ENCODE assay signal across 10 cellular contexts in genomic region chr10:12181065-12181775, GRCh38. TPM values are rescaled to one million over a fixed set of nuclear protein-coding genes. Genes with fewer than 3 reads are reported as not detected.
DNase-seq lines count a peak whose midpoint lies in the region; ATAC-seq and TF ChIP-seq lines count a peak whose summit lies in the region.
"Had no signal": no experiment of that assay in that cellular context is flagged by ENCODE, and none has a peak within 500 bp of the region (broad histone marks: within the 10 kb centered on the region; RNA-seq: fewer than 3 reads in every experiment).

No MANE protein-coding gene starts in this region.

- peak; percentile 39 to 79 (median 60) for DNase-seq in T-cell
- peak; percentile 56 for DNase-seq in activated naive CD4-positive, alpha-beta T cell treated with anti-CD3 and anti-CD28 coated beads, Interleukin-2, amount 50 U/mL, for 16 hours
- peak; percentile 59 for DNase-seq in stimulated activated CD4-positive, alpha-beta T cell treated with anti-CD3 and anti-CD28 coated beads, Interleukin-4, amount 100 ng/mL, for 1 hour
- no peak for DNase-seq in trophoblast cell
- no peak for DNase-seq in osteocyte (ENCODE audit: extremely low spot score, unreplicated experiment)

- peak overlapping the region in 2 of 3 donors; percentile 28 to 60 for H3K4me3 Mint-ChIP-seq in T-cell
- no peak overlapping the region for H3K4me3 Mint-ChIP-seq in osteocyte (ENCODE audit: unreplicated experiment)

- no peak overlapping the region for H3K4ac ChIP-seq in trophoblast cell (ENCODE audit: low read depth, low read length)

- POLR2A ChIA-PET in T-cell (lab: Charles Lee), result no interaction called here

- no peak overlapping the region for H3K18ac ChIP-seq in trophoblast cell (ENCODE audit: low read length)

- H3K36me3 Mint-ChIP-seq in T-cell, result peaks cover 45% of the 10 kb centered on the region
- peaks cover 31% of the 10 kb centered on the region for H3K36me3 Mint-ChIP-seq in osteocyte (ENCODE audit: unreplicated experiment)

- H3K9me3 ChIP-seq in trophoblast cell (ENCODE audit: insufficient read depth, low read depth, low read length), result no peaks in the 10 kb centered on the region
- H3K9me3 ChIP-seq: thyroid gland had no signal

- no peak overlapping the region for H3K9ac ChIP-seq in trophoblast cell (ENCODE audit: low read length)

- no peak overlapping the region for H3K4me2 ChIP-seq in trophoblast cell (ENCODE audit: low read length)

- no CpG with 5 or more reads among the region's 13 CpGs for WGBS in trophoblast cell (ENCODE audit: extremely low coverage, insufficient coverage, insufficient read length)

- H4K91ac ChIP-seq in trophoblast cell (ENCODE audit: low read depth, low read length), result no peak overlapping the region

- H3K14ac ChIP-seq in trophoblast cell (ENCODE audit: low read length), result no peak overlapping the region

- H3K27ac ChIP-seq in trophoblast cell (ENCODE audit: low read depth, low read length), result no peak overlapping the region
- H3K27ac ChIP-seq: thyroid gland had no signal

- peaks cover 7 to 38% (median 28%) of the 10 kb centered on the region in 3 donors for H3K4me1 Mint-ChIP-seq in T-cell
- no peaks in the 10 kb centered on the region for H3K4me1 Mint-ChIP-seq in osteocyte (ENCODE audit: unreplicated experiment)

- no peak overlapping the region for H3K4me3 ChIP-seq in trophoblast cell (ENCODE audit: low read depth, low read length)
- H3K4me3 ChIP-seq: thyroid gland had no signal

- H3K27me3 Mint-ChIP-seq in T-cell (no peaks in the 10 kb centered on the region), osteocyte (ENCODE audit: unreplicated experiment) (no peaks in the 10 kb centered on the region)

- H3K36me3 ChIP-seq in trophoblast cell (ENCODE audit: control insufficient read depth in 1 of 2, insufficient read depth in 2 of 2, low read length in 2 of 2), result peaks cover 15 to 23% of the 10 kb centered on the region in 2 experiments

- no peak overlapping the region for H2BK5ac ChIP-seq in trophoblast cell (ENCODE audit: low read depth, low read length, poor library complexity)

- H3K4me1 ChIP-seq in trophoblast cell (ENCODE audit: control insufficient read depth in 1 of 2, insufficient read depth in 2 of 2, low read length in 2 of 2), result no peaks in the 10 kb centered on the region
- H3K4me1 ChIP-seq: thyroid gland had no signal

- H2AK5ac ChIP-seq in trophoblast cell (ENCODE audit: low read length), result no peak overlapping the region

- no peak overlapping the region for H4K8ac ChIP-seq in trophoblast cell (ENCODE audit: low read depth, low read length)

- no peak overlapping the region for H3K23ac ChIP-seq in trophoblast cell (ENCODE audit: low read length)

- ATAC-seq in GM21423 (IDR thresholded peaks at IDR 0.05; ENCODE audit: unreplicated experiment), result peak; percentile 76
- peak; percentile 99 to 100 (median 100) for ATAC-seq in T-cell (replicated peaks in 1 of 4)
- ATAC-seq in GM19395 (IDR thresholded peaks at IDR 0.05; ENCODE audit: unreplicated experiment), result no peak
- no peak for ATAC-seq in GM21825 (IDR thresholded peaks at IDR 0.05; ENCODE audit: unreplicated experiment)
- ATAC-seq: HCT116 had no signal

- H4K12ac ChIP-seq in trophoblast cell (ENCODE audit: low read depth, low read length), result no peak overlapping the region

- no peaks in the 10 kb centered on the region for H3K79me2 ChIP-seq in trophoblast cell (ENCODE audit: control insufficient read depth, insufficient read depth, low read length, poor library complexity)

- H3K9me3 Mint-ChIP-seq in T-cell (no peaks in the 10 kb centered on the region), osteocyte (ENCODE audit: unreplicated experiment) (no peaks in the 10 kb centered on the region)

- no peak for TF ChIP-seq CTCF in osteocyte (IDR thresholded peaks at IDR 0.05)

- H3K79me1 ChIP-seq in trophoblast cell (ENCODE audit: low read length), result no peaks in the 10 kb centered on the region

- H2BK120ac ChIP-seq in trophoblast cell (ENCODE audit: insufficient read depth, low read length, poor library complexity), result no peak overlapping the region

- H3K27ac Mint-ChIP-seq in T-cell (peak overlapping the region; percentile 90 to 92), osteocyte (ENCODE audit: unreplicated experiment) (no peak overlapping the region)

- CTCF ChIA-PET in T-cell (lab: Charles Lee), result no interaction called here

- no peak overlapping the region for H2BK12ac ChIP-seq in trophoblast cell (ENCODE audit: low read length)

- H2AFZ ChIP-seq in trophoblast cell (ENCODE audit: insufficient read depth, low read length, poor library complexity), result no peak overlapping the region

- no peaks in the 10 kb centered on the region for H3K27me3 ChIP-seq in trophoblast cell (ENCODE audit: insufficient read depth, low read length)
- H3K27me3 ChIP-seq: thyroid gland had no signal

RNA-seq across cellular contexts. Expression of gene NUDT5, which starts 14.5 kb away (rescaled TPM):
- total RNA-seq in T-cell (10 to 100 TPM; 32.1 to 54.0 (median 50.3) TPM), osteocyte (56.2 and 57.6 TPM in 2 replicates)
- polyA plus RNA-seq in trophoblast cell (2013), result 69.0 and 70.2 TPM in 2 replicates

RNA-seq across cellular contexts. Expression of gene CDC123, which starts 14.8 kb away (rescaled TPM):
- total RNA-seq in T-cell (10 to 100 TPM; 35.5 to 48.6 (median 43.7) TPM), osteocyte (65.3 and 68.5 TPM in 2 replicates)
- 95.4 and 98.0 TPM in 2 replicates for polyA plus RNA-seq in trophoblast cell (2013)

RNA-seq across cellular contexts. Expression of gene SEC61A2, which starts 51.7 kb away (rescaled TPM):
- total RNA-seq in T-cell (10 to 100 TPM; 11.1 to 20.0 (median 13.9) TPM), osteocyte (12.0 and 13.9 TPM in 2 replicates)
- 9.5 and 9.9 TPM in 2 replicates for polyA plus RNA-seq in trophoblast cell (2013)

Comparison
In these comparisons a context has a peak if more than half of its experiments do, and no peak if none do; other contexts are left out.
1. ATAC-seq: peak in GM21423 (single experiment) and T-cell (4 of 4); none in GM19395 (single experiment) and GM21825 (single experiment).
2. DNase-seq: peak in T-cell (34 of 34), activated naive CD4-positive, alpha-beta T cell treated with anti-CD3 and anti-CD28 coated beads, Interleukin-2, amount 50 U/mL, for 16 hours (single experiment) and stimulated activated CD4-positive, alpha-beta T cell treated with anti-CD3 and anti-CD28 coated beads, Interleukin-4, amount 100 ng/mL, for 1 hour (single experiment); none in trophoblast cell (0 of 2) and osteocyte (single experiment).